Comparison of ENCODE assay signal across 1 cellular context in genomic region chr11:125494601-125494986, GRCh38.
TF ChIP-seq lines count a peak whose summit lies in the region.

No MANE protein-coding gene starts in this region.

TF ChIP-seq in K562, 482 proteins besides CTCF, POLR2A, EP300 and RAD21 (continued from another document):
- TF ChIP-seq THRA (IDR thresholded peaks at IDR 0.05), result no peak
- no peak for TF ChIP-seq DIDO1 (tag; IDR thresholded peaks at IDR 0.05; ENCODE audit: low read depth)
